11 cellular contexts compared by ENCODE assay signal in genomic region chr12:72273499-72273837, GRCh38. TPM values are rescaled to one million over a fixed set of nuclear protein-coding genes. Genes with fewer than 3 reads are reported as not detected.
DNase-seq lines count a peak whose midpoint lies in the region; ATAC-seq and TF ChIP-seq lines count a peak whose summit lies in the region.
"Had no signal": no experiment of that assay in that cellular context is flagged by ENCODE, and none has a peak within 500 bp of the region (broad histone marks: within the 10 kb centered on the region; RNA-seq: fewer than 3 reads in every experiment).

No MANE protein-coding gene starts in this region.

- ATAC-seq in lower lobe of right lung, result peak; percentile 14 to 36
- no peak for ATAC-seq in thoracic aorta (ENCODE audit: insufficient number of reproducible peaks, low FRiP score, low read depth)
- ATAC-seq in stimulated activated memory B cell treated with anti-CD40 and anti-IgM and Interleukin-4, amounts not matched to agents 10 μg/mL and 1 μg/mL and 100 μg/mL, for 72 hours, result no peak
- ATAC-seq in HG03280 (IDR thresholded peaks at IDR 0.05; ENCODE audit: unreplicated experiment), result no peak
- ATAC-seq in HG03175 (IDR thresholded peaks at IDR 0.05; ENCODE audit: unreplicated experiment), result no peak

- H3K27me3 ChIP-seq in HUES6 (ENCODE audit: control insufficient read depth, insufficient read depth, low read length), result peaks cover 51% of the 10 kb centered on the region
- H3K27me3 ChIP-seq in lower lobe of right lung (ENCODE audit: low read depth), result peaks cover 32% of the 10 kb centered on the region
- H3K27me3 ChIP-seq in thoracic aorta (replicated peaks; ENCODE audit: insufficient read depth), result no peaks in the 10 kb centered on the region

- peaks cover 9% of the 10 kb centered on the region for H3K4me1 ChIP-seq in HUES6 (ENCODE audit: control insufficient read depth, insufficient read depth, low read length)
- peaks cover 32% of the 10 kb centered on the region for H3K4me1 ChIP-seq in lower lobe of right lung
- H3K4me1 ChIP-seq in thoracic aorta (ENCODE audit: control insufficient read depth in 1 of 2, low read depth in 2 of 2), result peaks cover 0 to 18% of the 10 kb centered on the region in 2 donors

- H3K36me3 Mint-ChIP-seq in stimulated activated memory B cell treated with anti-CD40 and anti-IgM and Interleukin-4, amounts not matched to agents 10 μg/mL and 1 μg/mL and 100 μg/mL, for 72 hours, result no peaks in the 10 kb centered on the region
- H3K36me3 Mint-ChIP-seq: IgD-negative memory B cell had no signal

- no peaks in the 10 kb centered on the region for H3K36me3 ChIP-seq in HUES6 (ENCODE audit: control insufficient read depth, insufficient read depth, low read length)
- no peaks in the 10 kb centered on the region for H3K36me3 ChIP-seq in lower lobe of right lung
- no peaks in the 10 kb centered on the region for H3K36me3 ChIP-seq in thoracic aorta

- no peak overlapping the region for H3K9ac ChIP-seq in HUES6 (ENCODE audit: low read length)

- H3K4me3 ChIP-seq in HUES6 (ENCODE audit: low read depth, low read length) (peak overlapping the region; percentile 74), lower lobe of right lung (peak overlapping the region; percentile 61), thoracic aorta (peak overlapping the region; percentile 82)

- intact Hi-C loops in lower lobe of right lung (cut with DNase I), result no loop called here

- no peaks in the 10 kb centered on the region for H3K9me3 Mint-ChIP-seq in stimulated activated memory B cell treated with anti-CD40 and anti-IgM and Interleukin-4, amounts not matched to agents 10 μg/mL and 1 μg/mL and 100 μg/mL, for 72 hours
- H3K9me3 Mint-ChIP-seq: activated B cell treated with CpG ODN at 0.5 μM for 24 hours, IgD-negative memory B cell had no signal

- H3K4me1 Mint-ChIP-seq in stimulated activated memory B cell treated with anti-CD40 and anti-IgM and Interleukin-4, amounts not matched to agents 10 μg/mL and 1 μg/mL and 100 μg/mL, for 72 hours, result peaks cover 6% of the 10 kb centered on the region

- peak; percentile 63 for DNase-seq in ecto neural progenitor cell (ENCODE audit: low spot score)
- DNase-seq in lower lobe of right lung, result no peak
- no peak for DNase-seq in thoracic aorta (ENCODE audit: low spot score)
- no peak for DNase-seq in NCI-H146 treated with DMSO at 0.1 percent for 48 hours (lab: John Stamatoyannopoulos, UW; ENCODE audit: unreplicated experiment)
- DNase-seq: activated B cell treated with CpG ODN at 0.5 μM for 24 hours, HCEC 1CT had no signal

- H3K9me3 ChIP-seq in HUES6 (ENCODE audit: control insufficient read depth, insufficient read depth, low read depth, low read length) (no peaks in the 10 kb centered on the region), lower lobe of right lung (no peaks in the 10 kb centered on the region), thoracic aorta (no peaks in the 10 kb centered on the region)

- H3K27me3 Mint-ChIP-seq in stimulated activated memory B cell treated with anti-CD40 and anti-IgM and Interleukin-4, amounts not matched to agents 10 μg/mL and 1 μg/mL and 100 μg/mL, for 72 hours, result peaks cover 37% of the 10 kb centered on the region

- TF ChIP-seq CTCF in lower lobe of right lung (IDR thresholded peaks at IDR 0.05) (no peak), thoracic aorta (IDR thresholded peaks at IDR 0.05) (no peak)

- H3K27ac ChIP-seq in HUES6 (ENCODE audit: low read depth, low read length) (no peak overlapping the region), lower lobe of right lung (peak overlapping the region; percentile 72), thoracic aorta (peak overlapping the region; percentile 76 to 83)

- no peak overlapping the region for H3K4me3 Mint-ChIP-seq in stimulated activated memory B cell treated with anti-CD40 and anti-IgM and Interleukin-4, amounts not matched to agents 10 μg/mL and 1 μg/mL and 100 μg/mL, for 72 hours
- H3K4me3 Mint-ChIP-seq: activated B cell treated with CpG ODN at 0.5 μM for 24 hours, IgD-negative memory B cell had no signal

- no peak overlapping the region for H3K27ac Mint-ChIP-seq in stimulated activated memory B cell treated with anti-CD40 and anti-IgM and Interleukin-4, amounts not matched to agents 10 μg/mL and 1 μg/mL and 100 μg/mL, for 72 hours
- H3K27ac Mint-ChIP-seq: activated B cell treated with CpG ODN at 0.5 μM for 24 hours, IgD-negative memory B cell had no signal

RNA-seq across cellular contexts. Expression of gene TRHDE, which starts 1.3 kb away (rescaled TPM):
- 12.5 TPM for total RNA-seq in lower lobe of right lung
- total RNA-seq in thoracic aorta, result 1 to 10 TPM; 3.5 to 3.7 TPM
- total RNA-seq: activated B cell treated with CpG ODN at 0.5 μM for 24 hours had no signal

Comparison
In these comparisons a context has a peak if more than half of its experiments do, and no peak if none do; other contexts are left out.
1. ATAC-seq: peak in lower lobe of right lung (2 of 2); none in thoracic aorta (single experiment), stimulated activated memory B cell treated with anti-CD40 and anti-IgM and Interleukin-4, amounts not matched to agents 10 μg/mL and 1 μg/mL and 100 μg/mL, for 72 hours (single experiment), HG03280 (single experiment) and HG03175 (single experiment).
2. Peak in every context shown above with its lines, with median percentiles within 50 percentile points of each other: H3K4me3 ChIP-seq.